1 cellular context compared by ENCODE assay signal in the genomic region with DNA sequence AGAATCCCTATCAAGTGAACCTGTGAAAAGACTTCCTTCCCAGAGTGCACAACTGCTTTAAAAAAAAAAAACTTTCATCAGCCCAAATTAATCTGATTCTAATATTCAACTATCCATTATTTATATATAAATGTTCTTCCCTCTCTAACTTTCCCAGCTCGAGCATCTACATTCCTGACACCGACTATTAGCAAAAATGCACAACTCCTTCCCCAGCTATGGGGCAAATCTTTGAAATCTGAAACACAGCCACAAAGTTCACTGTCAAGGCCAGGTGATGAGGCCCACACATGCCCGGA.
TF ChIP-seq lines count a peak whose summit lies in the region.

No MANE protein-coding gene starts in this region.

TF ChIP-seq in HepG2, 621 proteins besides CTCF, POLR2A, EP300 and RAD21 (continued from another document):
- TF ChIP-seq KIAA2018 (CRISPR knock-in tag; IDR thresholded peaks at IDR 0.05; ENCODE audit: borderline replicate concordance) = no peak
